Comparison of ENCODE assay signal across 17 cellular contexts in genomic region chr4:148210661-148211060, GRCh38.
DNase-seq lines count a peak whose midpoint lies in the region; ATAC-seq and TF ChIP-seq lines count a peak whose summit lies in the region.
"Had no signal": no experiment of that assay in that cellular context is flagged by ENCODE, and none has a peak within 500 bp of the region (broad histone marks: within the 10 kb centered on the region; RNA-seq: fewer than 3 reads in every experiment).

No MANE protein-coding gene starts in this region.

- no peaks in the 10 kb centered on the region for H3K79me2 ChIP-seq in parathyroid adenoma

- TF ChIP-seq CTCF in parathyroid adenoma (IDR thresholded peaks at IDR 0.05) (no peak), Peyer's patch (IDR thresholded peaks at IDR 0.05) (no peak)

- no peaks in the 10 kb centered on the region for H3K36me3 ChIP-seq in parathyroid adenoma (ENCODE audit: control insufficient read depth, insufficient read depth, low read length)
- H3K36me3 ChIP-seq in Peyer's patch = no peaks in the 10 kb centered on the region
- H3K36me3 ChIP-seq: BLaER1, HAP-1 had no signal

- no peaks in the 10 kb centered on the region for H3K9me3 ChIP-seq in parathyroid adenoma (ENCODE audit: control insufficient read depth, low read length)
- no peaks in the 10 kb centered on the region for H3K9me3 ChIP-seq in Peyer's patch
- H3K9me3 ChIP-seq: BLaER1, Caco-2, HAP-1 had no signal

- H3K27me3 ChIP-seq in parathyroid adenoma (ENCODE audit: control insufficient read depth, insufficient read depth, low read length) (no peaks in the 10 kb centered on the region), Peyer's patch (no peaks in the 10 kb centered on the region)
- H3K27me3 ChIP-seq: BLaER1 had no signal

- H3K9ac ChIP-seq in parathyroid adenoma = no peak overlapping the region
- H3K9ac ChIP-seq: BLaER1 had no signal

- H3K4me3 ChIP-seq in parathyroid adenoma (ENCODE audit: low read depth, low read length) (no peak overlapping the region), Peyer's patch (no peak overlapping the region)
- H3K4me3 ChIP-seq: BLaER1, HAP-1 had no signal

- H3K27ac ChIP-seq in parathyroid adenoma (peak overlapping the region; percentile 59), Peyer's patch (no peak overlapping the region)
- H3K27ac ChIP-seq: BLaER1, C4-2B had no signal

- no peak for TF ChIP-seq POLR2A in Peyer's patch (IDR thresholded peaks at IDR 0.05)

- peak; percentile 60 for ATAC-seq in GM18861 (IDR thresholded peaks at IDR 0.05; ENCODE audit: unreplicated experiment)
- ATAC-seq in GM18907 (IDR thresholded peaks at IDR 0.05; ENCODE audit: unreplicated experiment) = peak; percentile 58
- ATAC-seq: CD8-positive, alpha-beta T cell had no signal

- no peak overlapping the region for H3K4me2 ChIP-seq in parathyroid adenoma (ENCODE audit: low read length)
- H3K4me2 ChIP-seq: BLaER1 had no signal

- peaks cover 22% of the 10 kb centered on the region for H3K4me1 ChIP-seq in parathyroid adenoma
- H3K4me1 ChIP-seq in Peyer's patch = no peaks in the 10 kb centered on the region
- H3K4me1 ChIP-seq: Caco-2 had no signal

- DNase-seq in OCI-M1 (lab: John Stamatoyannopoulos, UW) (peak; percentile 36), NOMO-1 (lab: John Stamatoyannopoulos, UW; ENCODE audit: unreplicated experiment in 2 of 2) (no peak), SKM-1 (lab: John Stamatoyannopoulos, UW; ENCODE audit: unreplicated experiment) (no peak), Peyer's patch (no peak)
- DNase-seq: Caco-2; CD4-positive, CD25-positive, alpha-beta regulatory T cell; CD8-positive, alpha-beta T cell; DMS153; DND-41; GOT3; HFFc6 had no signal

- no peak overlapping the region for H2AFZ ChIP-seq in parathyroid adenoma
